In genomic region chr3:64440498-64440897, GRCh38 we compare ENCODE assay signal across 10 cellular contexts.
DNase-seq lines count a peak whose midpoint lies in the region; ATAC-seq, FAIRE-seq and TF ChIP-seq lines count a peak whose summit lies in the region.
"Had no signal": no experiment of that assay in that cellular context is flagged by ENCODE, and none has a peak within 500 bp of the region (broad histone marks: within the 10 kb centered on the region; RNA-seq: fewer than 3 reads in every experiment).

No MANE protein-coding gene starts in this region.

- FAIRE-seq in GM12892 (lab: Jason Lieb, UNC), result no peak

- H3K9me3 Mint-ChIP-seq in nephron, result peaks cover 8% of the 10 kb centered on the region

- no peak overlapping the region for H3K4me3 ChIP-seq in LNCaP clone FGC (ENCODE audit: low read depth, low read length)

- no peak for TF ChIP-seq POLR2A in GM12892 (IDR thresholded peaks at IDR 0.05; ENCODE audit: low read depth, low read length)

- TF ChIP-seq CTCF in LNCaP clone FGC (IDR thresholded peaks at IDR 0.05; ENCODE audit: control insufficient read depth, extremely low read depth, insufficient read depth) (no peak), nephron (IDR thresholded peaks at IDR 0.05; ENCODE audit: unreplicated experiment in 3 of 3) (no peak)

- peaks cover 5% of the 10 kb centered on the region for H3K27me3 Mint-ChIP-seq in nephron (ENCODE audit: low read depth)

- ATAC-seq in HG03039 (IDR thresholded peaks at IDR 0.05; ENCODE audit: unreplicated experiment) (no peak), GM18868 (IDR thresholded peaks at IDR 0.05; ENCODE audit: unreplicated experiment) (no peak)
- ATAC-seq: activated CD4-positive, CD25-positive, alpha-beta regulatory T cell treated with anti-CD3 and anti-CD28 coated beads, Interleukin-2, amount 50 U/mL, for 24 hours had no signal

- H3K36me3 Mint-ChIP-seq in nephron (ENCODE audit: low read depth), result peaks cover 14% of the 10 kb centered on the region

- DNase-seq in DMS79 (lab: John Stamatoyannopoulos, UW), result peak; percentile 38
- DNase-seq in LNCaP clone FGC (ENCODE audit: low read depth), result peak; percentile 15
- peak; percentile 13 for DNase-seq in dermis blood vessel endothelial cell
- no peak for DNase-seq in stimulated activated CD4-positive, alpha-beta T cell treated with anti-CD3 and anti-CD28 coated beads, Interleukin-12 subunit alpha, Interleukin-12 subunit beta, amount 100 ng/mL, for 4 hours
- DNase-seq in GM12892 (ENCODE audit: insufficient read length), result no peak
- DNase-seq: posterior cingulate gyrus had no signal

- peaks cover 74% of the 10 kb centered on the region for H3K4me1 Mint-ChIP-seq in nephron

- H3K4me3 Mint-ChIP-seq in nephron, result peak overlapping the region in 1 of 3 experiments; percentile 15

- H3K27ac Mint-ChIP-seq in nephron, result peak overlapping the region in 2 of 3 experiments; percentile 56 to 64

Comparison
In these comparisons a context has a peak if more than half of its experiments do, and no peak if none do; other contexts are left out.
1. DNase-seq: peak in DMS79 (single experiment), LNCaP clone FGC (single experiment) and dermis blood vessel endothelial cell (single experiment); none in stimulated activated CD4-positive, alpha-beta T cell treated with anti-CD3 and anti-CD28 coated beads, Interleukin-12 subunit alpha, Interleukin-12 subunit beta, amount 100 ng/mL, for 4 hours (single experiment) and GM12892 (single experiment).